Comparison of ENCODE assay signal across 8 cellular contexts in the genomic region with DNA sequence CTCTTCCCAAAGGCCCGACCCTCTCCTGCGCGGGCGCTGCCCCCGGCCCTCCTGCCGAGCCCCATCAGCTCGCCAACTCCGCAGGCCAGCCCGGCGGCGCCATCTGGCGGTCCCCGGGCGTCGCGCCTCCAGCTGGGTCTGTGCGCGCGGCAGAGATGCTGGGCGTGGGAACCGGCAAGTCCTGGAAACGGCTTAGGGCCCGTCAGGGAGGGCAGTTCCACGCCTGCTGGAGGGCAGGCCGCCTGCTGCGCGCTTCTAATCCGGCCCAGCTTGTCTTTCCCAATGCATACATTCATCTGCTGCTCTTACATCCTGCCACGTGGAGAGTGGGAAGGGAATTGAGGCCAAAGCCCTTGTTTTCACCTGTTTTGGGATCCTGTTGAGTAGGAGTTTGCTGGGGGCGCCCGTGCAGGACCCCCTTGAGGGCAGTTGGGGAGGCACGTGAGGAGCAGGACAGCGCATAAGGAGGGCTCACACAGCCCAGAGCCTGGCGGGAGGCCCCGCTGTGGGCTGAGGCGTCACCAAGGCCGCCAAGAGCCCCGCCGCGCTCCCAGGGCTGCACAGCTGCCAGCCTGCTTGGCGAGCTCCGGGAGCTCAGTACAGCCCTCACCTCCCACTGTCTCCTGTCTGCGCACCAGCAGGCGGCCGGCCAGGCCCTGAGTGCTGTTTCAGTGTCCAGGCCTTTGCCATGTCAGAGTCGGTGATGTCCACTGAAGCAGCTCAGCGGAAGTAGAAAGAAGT.
DNase-seq lines count a peak whose midpoint lies in the region; ATAC-seq, FAIRE-seq and TF ChIP-seq lines count a peak whose summit lies in the region.

No MANE protein-coding gene starts in this region.

- H3K4me3 ChIP-seq in WI38 (ENCODE audit: low read depth, low read length) (no peak overlapping the region), bronchial epithelial cell (ENCODE audit: low read depth, low read length) (no peak overlapping the region), kidney (ENCODE audit: low read length in 2 of 2) (no peak overlapping the region)

- H3K36me3 ChIP-seq in bronchial epithelial cell (ENCODE audit: control insufficient read depth, insufficient read depth, low read length), result no peaks in the 10 kb centered on the region
- H3K36me3 ChIP-seq in kidney (ENCODE audit: control insufficient read depth in 1 of 2, insufficient read depth in 2 of 2, low read length in 2 of 2), result no peaks in the 10 kb centered on the region

- H3K27ac ChIP-seq in kidney (ENCODE audit: low read depth in 2 of 2, low read length in 2 of 2), result no peak overlapping the region

- TF ChIP-seq CTCF in D721Med (IDR thresholded peaks at IDR 0.05; ENCODE audit: insufficient read depth, missing control alignments) (no peak), WI38 (IDR thresholded peaks at IDR 0.05; ENCODE audit: low read depth, low read length) (peak; percentile 91), bronchial epithelial cell (IDR thresholded peaks at IDR 0.05; ENCODE audit: insufficient read depth, low read length, severe bottlenecking) (peak; percentile 95), kidney (IDR thresholded peaks at IDR 0.05; ENCODE audit: borderline replicate concordance, extremely low read depth, insufficient read depth) (peak; percentile 67)

- H3K9me3 ChIP-seq in kidney (ENCODE audit: control insufficient read depth in 1 of 2, low read length in 2 of 2), result no peaks in the 10 kb centered on the region

- no peaks in the 10 kb centered on the region for H3K4me1 ChIP-seq in kidney (ENCODE audit: control insufficient read depth in 1 of 2, insufficient read depth in 1 of 2, low read depth in 1 of 2, low read length in 2 of 2)

- no peak overlapping the region for H3K9ac ChIP-seq in kidney (ENCODE audit: low read length in 2 of 2)

- intact Hi-C loops in kidney (cut with DNase I), result no loop called here

- no peaks in the 10 kb centered on the region for H3K27me3 ChIP-seq in bronchial epithelial cell (ENCODE audit: control insufficient read depth, insufficient read depth, low read length)

- DNase-seq in D721Med (ENCODE audit: insufficient read length, low spot score), result peak; percentile 88
- peak; percentile 28 for DNase-seq in bronchial epithelial cell (ENCODE audit: low read depth)
- peak; percentile 88 for DNase-seq in kidney
- peak; percentile 62 for DNase-seq in stimulated activated CD4-positive, alpha-beta T cell treated with anti-CD3 and anti-CD28 coated beads, Interleukin-1b, Interleukin-23, amount 100 ng/mL, for 48 hours
- no peak for DNase-seq in H4 (ENCODE audit: low spot score)

- ATAC-seq in HG03135 (IDR thresholded peaks at IDR 0.05; ENCODE audit: unreplicated experiment) (peak; percentile 70), GM19328 (IDR thresholded peaks at IDR 0.05; ENCODE audit: unreplicated experiment) (no peak)

- FAIRE-seq in D721Med (lab: Jason Lieb, UNC), result no peak
- FAIRE-seq in bronchial epithelial cell (lab: Jason Lieb, UNC), result no peak
- no peak for FAIRE-seq in kidney (lab: Jason Lieb, UNC)
